In the genomic region with DNA sequence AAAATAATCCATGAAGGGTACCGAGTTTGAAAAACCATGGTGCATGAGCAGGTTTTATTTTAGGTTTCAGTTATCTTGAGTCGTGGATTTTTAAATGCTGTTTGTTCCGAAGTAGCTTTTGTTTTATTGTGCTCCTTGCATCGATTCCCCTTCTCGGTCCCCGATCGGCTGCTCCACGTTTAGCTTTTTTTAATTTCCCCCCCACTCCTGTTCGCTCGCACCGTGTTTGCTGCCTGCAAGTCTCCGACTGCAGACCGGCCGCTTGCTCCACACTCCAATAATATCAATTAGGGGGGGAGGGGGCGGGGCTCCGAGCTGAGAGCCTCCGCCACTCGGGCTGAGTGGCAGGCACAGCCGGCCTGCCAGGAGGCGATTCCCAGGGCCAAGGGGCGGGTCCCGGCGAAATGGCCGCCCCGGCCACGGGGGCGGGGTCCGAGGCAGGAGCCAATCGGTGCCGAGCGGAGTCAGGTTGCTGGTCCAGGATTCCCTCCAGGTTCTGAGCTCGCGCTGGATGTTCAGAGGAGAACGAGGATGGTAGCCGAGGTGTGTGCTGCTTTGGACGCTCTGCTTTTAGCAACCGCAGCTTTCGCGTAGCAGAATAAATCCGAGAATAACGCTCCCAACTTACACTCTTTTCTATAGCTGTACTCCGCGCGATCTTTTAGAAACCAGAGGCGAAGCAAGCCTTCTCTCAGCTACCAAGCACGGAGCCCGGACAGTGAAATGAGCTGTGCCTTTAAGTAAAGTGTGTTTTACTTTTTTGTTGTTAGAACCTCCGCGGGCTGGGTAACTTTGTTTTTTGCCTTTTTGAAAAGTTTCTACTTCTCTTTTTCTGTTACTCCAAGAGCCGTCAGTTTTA, we compare ENCODE assay signal across 8 cellular contexts. TPM values are rescaled to one million over a fixed set of nuclear protein-coding genes. Genes with fewer than 3 reads are reported as not detected.
DNase-seq lines count a peak whose midpoint lies in the region; ATAC-seq and TF ChIP-seq lines count a peak whose summit lies in the region.

Gene EPHA7 (minus strand): TSS at position 256 of the 859 bp plus-strand sequence. CDS start 218 bp downstream, at position 38.

- CTCF ChIA-PET in CD8-positive, alpha-beta memory T cell (lab: Charles Lee) = no interaction called here

- peak within 1 kb of the TSS in 1 of 8 donors; percentile 50 for H3K27ac Mint-ChIP-seq in CD8-positive, alpha-beta memory T cell
- H3K27ac Mint-ChIP-seq in activated naive CD8-positive, alpha-beta T cell treated with anti-CD3 and anti-CD28 coated beads, Interleukin-2, amount 50 U/mL, for 24 hours = no peak within 1 kb of the TSS
- peak within 1 kb of the TSS; percentile 57 for H3K27ac Mint-ChIP-seq in glutamatergic neuron (ENCODE audit: unreplicated experiment)
- H3K27ac Mint-ChIP-seq in neural crest cell (ENCODE audit: unreplicated experiment) = peak within 1 kb of the TSS; percentile 97

- no peak within 1 kb of the TSS for H3K27ac ChIP-seq in CD8-positive, alpha-beta memory T cell (ENCODE audit: low read depth, low read length)
- peak within 1 kb of the TSS; percentile 61 to 70 (median 66) for H3K27ac ChIP-seq in transverse colon

- in situ Hi-C loops in transverse colon (cut with MboI; ENCODE audit: low pct_ligation_motif_present in 1 of 4, low pct_unique_long_range_greater_than_20kb in 1 of 4, low sequenced_read_pairs in 3 of 4) = no loop called here

- TF ChIP-seq CTCF in glutamatergic neuron (IDR thresholded peaks at IDR 0.05; ENCODE audit: partially characterized antibody, unreplicated experiment) (no peak), neural crest cell (conservative IDR thresholded peaks at IDR 0.05) (no peak), transverse colon (IDR thresholded peaks at IDR 0.05) (no peak)

- H3K9me3 Mint-ChIP-seq in CD8-positive, alpha-beta memory T cell = peaks cover 2 to 19% (median 7%) of the 10 kb centered on the region in 5 donors
- H3K9me3 Mint-ChIP-seq in activated naive CD8-positive, alpha-beta T cell treated with anti-CD3 and anti-CD28 coated beads, Interleukin-2, amount 50 U/mL, for 24 hours = no peaks in the 10 kb centered on the region
- H3K9me3 Mint-ChIP-seq in glutamatergic neuron (ENCODE audit: unreplicated experiment) (peaks cover 5% of the 10 kb centered on the region), neural crest cell (no peaks in the 10 kb centered on the region)

- ATAC-seq in GM19452 (IDR thresholded peaks at IDR 0.05; ENCODE audit: unreplicated experiment) (peak; percentile 89), HG03469 (IDR thresholded peaks at IDR 0.05; ENCODE audit: unreplicated experiment) (peak; percentile 80)
- peak; percentile 77 for ATAC-seq in activated naive CD8-positive, alpha-beta T cell treated with anti-CD3 and anti-CD28 coated beads, Interleukin-2, amount 50 U/mL, for 24 hours

- no peaks in the 10 kb centered on the region for H3K4me1 ChIP-seq in CD8-positive, alpha-beta memory T cell (ENCODE audit: insufficient read depth, low read length)
- H3K4me1 ChIP-seq in transverse colon = peaks cover 0 to 39% (median 31%) of the 10 kb centered on the region in 4 donors

- peak within 1 kb of the TSS; percentile 6 to 92 (median 78) for H3K4me3 Mint-ChIP-seq in CD8-positive, alpha-beta memory T cell
- peak within 1 kb of the TSS; percentile 72 for H3K4me3 Mint-ChIP-seq in activated naive CD8-positive, alpha-beta T cell treated with anti-CD3 and anti-CD28 coated beads, Interleukin-2, amount 50 U/mL, for 24 hours
- H3K4me3 Mint-ChIP-seq in glutamatergic neuron (ENCODE audit: unreplicated experiment) (peak within 1 kb of the TSS; percentile 100), neural crest cell (peak within 1 kb of the TSS; percentile 94)

- POLR2A ChIA-PET in CD8-positive, alpha-beta memory T cell (lab: Charles Lee) = no interaction called here

- DNase-seq in CD8-positive, alpha-beta memory T cell = peak in 2 of 5 donors; percentile 11 to 18
- peak; percentile 88 for DNase-seq in NCI-H524 treated with DMSO at 0.1 percent for 48 hours (lab: John Stamatoyannopoulos, UW)
- DNase-seq in activated naive CD8-positive, alpha-beta T cell treated with anti-CD3 and anti-CD28 coated beads, Interleukin-2, amount 50 U/mL, for 24 hours = peak; percentile 54
- peak; percentile 98 for DNase-seq in glutamatergic neuron
- DNase-seq in neural crest cell (ENCODE audit: low read depth, low spot score) = peak; percentile 94
- DNase-seq in transverse colon = peak; percentile 88

- intact Hi-C loops in transverse colon (cut with DNase I; ENCODE audit: low total_unique reads) = no loop called here

- peaks cover 8 to 22% (median 19%) of the 10 kb centered on the region in 3 donors for H3K4me1 Mint-ChIP-seq in CD8-positive, alpha-beta memory T cell
- H3K4me1 Mint-ChIP-seq in activated naive CD8-positive, alpha-beta T cell treated with anti-CD3 and anti-CD28 coated beads, Interleukin-2, amount 50 U/mL, for 24 hours = peaks cover 23% of the 10 kb centered on the region
- H3K4me1 Mint-ChIP-seq in glutamatergic neuron (ENCODE audit: low read depth, unreplicated experiment) (peaks cover 3% of the 10 kb centered on the region), neural crest cell (peaks cover 45% of the 10 kb centered on the region)

- 1 to 3% methylated on average over 14 to 36 of the region's 50 CpGs for WGBS in transverse colon (ENCODE audit: low coverage in 1 of 2), 2 donors

- no peaks in the 10 kb centered on the region for H3K9me3 ChIP-seq in CD8-positive, alpha-beta memory T cell (ENCODE audit: low read length)
- H3K9me3 ChIP-seq in transverse colon = no peaks in the 10 kb centered on the region

- peak; percentile 63 for TF ChIP-seq POLR2A in transverse colon (IDR thresholded peaks at IDR 0.05)

- no peaks in the 10 kb centered on the region for H3K36me3 Mint-ChIP-seq in CD8-positive, alpha-beta memory T cell
- no peaks in the 10 kb centered on the region for H3K36me3 Mint-ChIP-seq in activated naive CD8-positive, alpha-beta T cell treated with anti-CD3 and anti-CD28 coated beads, Interleukin-2, amount 50 U/mL, for 24 hours (ENCODE audit: low read depth)
- no peaks in the 10 kb centered on the region for H3K36me3 Mint-ChIP-seq in glutamatergic neuron (ENCODE audit: unreplicated experiment)
- H3K36me3 Mint-ChIP-seq in neural crest cell (ENCODE audit: low read depth) = no peaks in the 10 kb centered on the region

- H3K27me3 Mint-ChIP-seq in CD8-positive, alpha-beta memory T cell = peaks cover 30 to 49% of the 10 kb centered on the region in 2 donors
- H3K27me3 Mint-ChIP-seq in activated naive CD8-positive, alpha-beta T cell treated with anti-CD3 and anti-CD28 coated beads, Interleukin-2, amount 50 U/mL, for 24 hours = peaks cover 57% of the 10 kb centered on the region
- peaks cover 14% of the 10 kb centered on the region for H3K27me3 Mint-ChIP-seq in glutamatergic neuron (ENCODE audit: unreplicated experiment)
- H3K27me3 Mint-ChIP-seq in neural crest cell (ENCODE audit: low read depth) = no peaks in the 10 kb centered on the region

- TF ChIP-seq EP300 in transverse colon (IDR thresholded peaks at IDR 0.05; ENCODE audit: low read depth) = no peak

- H3K4me3 ChIP-seq in CD8-positive, alpha-beta memory T cell (ENCODE audit: low read length) = no peak within 1 kb of the TSS
- H3K4me3 ChIP-seq in transverse colon = peak within 1 kb of the TSS; percentile 29 to 58 (median 46)

- H3K36me3 ChIP-seq in CD8-positive, alpha-beta memory T cell (ENCODE audit: insufficient read depth, low read length) = no peaks in the 10 kb centered on the region
- H3K36me3 ChIP-seq in transverse colon = no peaks in the 10 kb centered on the region

- peaks cover 14% of the 10 kb centered on the region for H3K27me3 ChIP-seq in CD8-positive, alpha-beta memory T cell (ENCODE audit: insufficient read depth, low read length, poor library complexity, severe bottlenecking)
- peaks cover 94% of the 10 kb centered on the region for H3K27me3 ChIP-seq in transverse colon

RNA-seq across cellular contexts. Expression of gene EPHA7, which starts in this region (rescaled TPM):
- total RNA-seq in CD8-positive, alpha-beta memory T cell = not detected
- polyA plus RNA-seq in CD8-positive, alpha-beta memory T cell = not detected
- 3.6 TPM for total RNA-seq in glutamatergic neuron (ENCODE audit: unreplicated experiment)
- total RNA-seq in neural crest cell = 33.7 and 35.8 TPM in 2 replicates
- total RNA-seq in transverse colon = 10 to 100 TPM in 3 of 4 donors, 1 to 10 TPM in 1; 3.6 to 31.0 (median 16.9) TPM
